ENCODE assay signal across 22 cellular contexts in the genomic region with DNA sequence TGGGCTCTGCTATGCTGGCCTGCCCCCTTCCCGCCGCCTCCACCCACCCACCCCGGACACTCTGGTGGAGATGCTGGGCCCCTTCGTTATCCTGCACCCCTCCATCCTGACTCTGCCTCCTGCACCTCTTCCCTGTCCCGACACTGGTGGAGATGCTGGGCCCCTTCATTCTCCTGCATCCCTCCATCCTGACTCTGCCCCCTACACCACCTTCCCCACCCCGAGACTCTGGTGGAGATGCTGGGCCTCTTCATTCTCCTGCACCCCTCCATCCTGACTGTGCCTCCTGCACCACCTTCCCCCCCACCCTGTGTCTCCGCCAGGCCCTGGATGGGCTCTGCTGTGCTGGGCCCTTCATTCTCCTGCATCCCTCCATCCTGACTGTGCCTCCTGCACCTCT. TPM values are rescaled to one million over a fixed set of nuclear protein-coding genes. Genes with fewer than 3 reads are reported as not detected.
DNase-seq lines count a peak whose midpoint lies in the region; ATAC-seq, FAIRE-seq and TF ChIP-seq lines count a peak whose summit lies in the region.
"Had no signal": no experiment of that assay in that cellular context is flagged by ENCODE, and none has a peak within 500 bp of the region (broad histone marks: within the 10 kb centered on the region; RNA-seq: fewer than 3 reads in every experiment).

No MANE protein-coding gene starts in this region.

- H2AFZ ChIP-seq in H1 (ENCODE audit: low read length) = no peak overlapping the region

- H3K4me2 ChIP-seq in H1 (ENCODE audit: insufficient read depth in 1 of 2, low read depth in 2 of 2, low read length in 2 of 2) = no peak overlapping the region
- H3K4me2 ChIP-seq: A549 had no signal

- CTCF ChIA-PET in activated naive CD4-positive, alpha-beta T cell treated with anti-CD3 and anti-CD28 coated beads, Interleukin-2, amount 10 ng/mL, durations not matched to agents 7 days and 5 days (lab: Charles Lee) = no interaction called here
- CTCF ChIA-PET in Panc1 (lab: Charles Lee) = no interaction called here
- CTCF ChIA-PET in H1 (lab: Charles Lee; ENCODE audit: partially characterized antibody) = no interaction called here

- intact Hi-C loops in Panc1 (cut with micrococcal nuclease; ENCODE audit: unreplicated experiment) = no loop called here
- intact Hi-C loops in prostate gland (cut with DNase I) = no loop called here

- BruUV-seq in Panc1 (replicated peaks; lab: Mats Ljungman, UMichigan) = no TSS peak

- in situ Hi-C loops in Panc1 (cut with HindIII; ENCODE audit: low pct_unique_long_range_greater_than_20kb, low sequenced_read_pairs) = no loop called here

- peaks cover 66% of the 10 kb centered on the region for H3K36me3 Mint-ChIP-seq in activated naive CD4-positive, alpha-beta T cell treated with anti-CD3 and anti-CD28 coated beads, Interleukin-2, amount 10 ng/mL, durations not matched to agents 7 days and 5 days
- H3K36me3 Mint-ChIP-seq in activated naive CD4-positive, alpha-beta T cell treated with anti-CD3 and anti-CD28 coated beads, Interleukin-2, amount 50 U/mL, for 72 hours = peaks cover 21 to 75% of the 10 kb centered on the region in 2 donors

- no peak for ATAC-seq in activated naive CD4-positive, alpha-beta T cell treated with anti-CD3 and anti-CD28 coated beads, Interleukin-2, amount 50 U/mL, for 72 hours
- ATAC-seq in Panc1 (0 out of 2 replicates have a peak, but pooled peaks have one; percentile 53), HG03460 (IDR thresholded peaks at IDR 0.05; ENCODE audit: unreplicated experiment) (no peak)

- no peak overlapping the region for H3K14ac ChIP-seq in H1 (ENCODE audit: insufficient read length)

- no peak overlapping the region for H2BK20ac ChIP-seq in H1 (ENCODE audit: low read length)

- peaks cover 0 to 2% of the 10 kb centered on the region in 2 experiments; a peak in 1 of 4 replicates for H3K79me2 ChIP-seq in H1 (ENCODE audit: control insufficient read depth in 1 of 2, insufficient read depth in 2 of 2, low read length in 2 of 2)

- no peak overlapping the region for H3K23ac ChIP-seq in H1 (ENCODE audit: insufficient read length)

- TF ChIP-seq RAD21 in H1 (IDR thresholded peaks at IDR 0.05 in 1 of 2, conservative IDR thresholded peaks at IDR 0.05 in 1 of 2; ENCODE audit: low read depth in 2 of 2, low read length in 2 of 2) = no peak

- H3K18ac ChIP-seq in H1 (ENCODE audit: extremely low read depth, low read length) = no peak overlapping the region

- H3K4me3 ChIP-seq in Panc1 (ENCODE audit: low read depth in 2 of 2, low read length in 2 of 2) (no peak overlapping the region), H1 (ENCODE audit: extremely low read depth in 1 of 4, insufficient read depth in 2 of 4, low read depth in 3 of 4, low read length in 4 of 4) (no peak overlapping the region), prostate gland (no peak overlapping the region)
- H3K4me3 ChIP-seq: A549 had no signal

- H3K9ac ChIP-seq in H1 (replicated peaks in 1 of 4; ENCODE audit: extremely low read depth in 1 of 4, low read depth in 3 of 4, low read length in 3 of 4) = no peak overlapping the region

- H3K9me3 ChIP-seq in Panc1 (ENCODE audit: control insufficient read depth, insufficient read depth, low read depth, low read length) = no peaks in the 10 kb centered on the region
- no peaks in the 10 kb centered on the region for H3K9me3 ChIP-seq in H1 (ENCODE audit: insufficient read depth in 2 of 2, low read depth in 1 of 2, low read length in 1 of 2)
- no peaks in the 10 kb centered on the region for H3K9me3 ChIP-seq in prostate gland
- H3K9me3 ChIP-seq: A549 had no signal

- no peak overlapping the region for H3K4me3 Mint-ChIP-seq in activated naive CD4-positive, alpha-beta T cell treated with anti-CD3 and anti-CD28 coated beads, Interleukin-2, amount 10 ng/mL, durations not matched to agents 7 days and 5 days

- no peak for FAIRE-seq in H1 (lab: Jason Lieb, UNC)
- FAIRE-seq: A549 had no signal

- no peak overlapping the region for H3K56ac ChIP-seq in H1 (replicated peaks; ENCODE audit: insufficient read length, low read depth, low read length)

- H2BK12ac ChIP-seq in H1 (ENCODE audit: low read depth, low read length) = no peak overlapping the region

- H3K27ac ChIP-seq in Panc1 (ENCODE audit: low read length) (no peak overlapping the region), H1 (ENCODE audit: low read depth, low read length) (no peak overlapping the region), prostate gland (no peak overlapping the region)
- H3K27ac ChIP-seq: A549 had no signal

- TF ChIP-seq POLR2A in H1 (IDR thresholded peaks at IDR 0.05; ENCODE audit: control extremely low read depth in 1 of 2, low read depth in 2 of 2, low read length in 2 of 2) (no peak), prostate gland (IDR thresholded peaks at IDR 0.05) (no peak)

- peaks cover 7% of the 10 kb centered on the region for H3K4me1 Mint-ChIP-seq in activated naive CD4-positive, alpha-beta T cell treated with anti-CD3 and anti-CD28 coated beads, Interleukin-2, amount 10 ng/mL, durations not matched to agents 7 days and 5 days

- H4K91ac ChIP-seq in H1 (replicated peaks; ENCODE audit: insufficient read length, low read length) = no peak overlapping the region

- POLR2A ChIA-PET in Panc1 (lab: Charles Lee) = no interaction called here
- POLR2A ChIA-PET in H1 (lab: Charles Lee; ENCODE audit: partially characterized antibody) = no interaction called here

- peak overlapping the region; percentile 39 for H3K27ac Mint-ChIP-seq in activated naive CD4-positive, alpha-beta T cell treated with anti-CD3 and anti-CD28 coated beads, Interleukin-2, amount 10 ng/mL, durations not matched to agents 7 days and 5 days
- H3K27ac Mint-ChIP-seq in activated naive CD4-positive, alpha-beta T cell treated with anti-CD3 and anti-CD28 coated beads, Interleukin-2, amount 50 U/mL, for 72 hours = peak overlapping the region in 1 of 2 donors; percentile 98

- peak overlapping the region; percentile 53; the same call in 1 of the 2 replicates for H4K8ac ChIP-seq in H1 (ENCODE audit: extremely low read depth, insufficient read depth, low read length)

- H3K79me1 ChIP-seq in H1 (ENCODE audit: low read depth, low read length) = no peaks in the 10 kb centered on the region

- no peak overlapping the region for H2BK120ac ChIP-seq in H1 (replicated peaks; ENCODE audit: low read depth, low read length)

- H3K36me3 ChIP-seq in Panc1 (ENCODE audit: control insufficient read depth, insufficient read depth, low read length) (peaks cover 29% of the 10 kb centered on the region), H1 (ENCODE audit: control insufficient read depth in 2 of 4, insufficient read depth in 4 of 4, low read length in 3 of 4) (peaks cover 60 to 91% (median 81%) of the 10 kb centered on the region in 4 experiments), prostate gland (peaks cover under 1 to 18% of the 10 kb centered on the region in 2 donors)

- TF ChIP-seq CTCF in Panc1 (IDR thresholded peaks at IDR 0.05) (no peak), H1 (IDR thresholded peaks at IDR 0.05; ENCODE audit: control extremely low read depth in 1 of 3, insufficient read depth in 1 of 3, low read depth in 1 of 3, low read length in 3 of 3) (no peak), prostate gland (IDR thresholded peaks at IDR 0.05) (no peak)

- DNase-seq in activated naive CD4-positive, alpha-beta T cell treated with anti-CD3 and anti-CD28 coated beads, Interleukin-2, amount 10 ng/mL, durations not matched to agents 7 days and 5 days = no peak
- DNase-seq in activated naive CD4-positive, alpha-beta T cell treated with anti-CD3 and anti-CD28 coated beads, Interleukin-2, amount 50 U/mL, for 72 hours (ENCODE audit: low spot score in 2 of 2) = no peak
- no peak for DNase-seq in Panc1 (ENCODE audit: low read depth, low spot score)
- no peak for DNase-seq in H1 (ENCODE audit: low read depth in 1 of 2, low spot score in 2 of 2)
- DNase-seq in stimulated activated CD8-positive, alpha-beta memory T cell treated with anti-CD3 and anti-CD28 coated beads, Interleukin-4, amount 100 ng/mL, for 48 hours = peak; percentile 19
- DNase-seq in prostate gland (ENCODE audit: low spot score) = no peak
- DNase-seq in DMS 273 (lab: John Stamatoyannopoulos, UW; ENCODE audit: unreplicated experiment) = no peak
- DNase-seq: C1 segment of cervical spinal cord, DMS153, EL, KG1, NCI-H1436, NCI-H2029 treated with DMSO at 0.1 percent for 48 hours, NCI-H2171 treated with DMSO at 0.1 percent for 48 hours, NCI-H748 treated with DMSO at 0.1 percent for 48 hours, OCI-M1, RPMI8226 had no signal

- TF ChIP-seq EP300 in H1 (IDR thresholded peaks at IDR 0.05; ENCODE audit: borderline replicate concordance in 1 of 2, low read depth in 2 of 2, low read length in 2 of 2) = no peak

- no peaks in the 10 kb centered on the region for H3K27me3 ChIP-seq in Panc1 (ENCODE audit: control insufficient read depth, insufficient read depth, low read length)
- no peaks in the 10 kb centered on the region for H3K27me3 ChIP-seq in H1 (replicated peaks in 1 of 4; ENCODE audit: control insufficient read depth in 3 of 4, extremely low read depth in 1 of 4, insufficient read depth in 3 of 4, low read length in 3 of 4)
- H3K27me3 ChIP-seq in prostate gland (replicated peaks; ENCODE audit: insufficient read depth) = no peaks in the 10 kb centered on the region

- H3K23me2 ChIP-seq in H1 (ENCODE audit: low read depth, low read length) = no peaks in the 10 kb centered on the region

- H2BK5ac ChIP-seq in H1 (ENCODE audit: low read depth, low read length) = no peak overlapping the region

- no peak overlapping the region for H4K5ac ChIP-seq in H1 (ENCODE audit: insufficient read length, low read depth, low read length)

- H2AK5ac ChIP-seq in H1 (ENCODE audit: low read depth, low read length) = no peak overlapping the region

- peaks cover 0 to 12% of the 10 kb centered on the region in 2 experiments for H4K20me1 ChIP-seq in H1 (replicated peaks in 1 of 2; ENCODE audit: control insufficient read depth in 1 of 2, insufficient read depth in 2 of 2, low read length in 2 of 2)

- no peaks in the 10 kb centered on the region for H3K9me3 Mint-ChIP-seq in activated naive CD4-positive, alpha-beta T cell treated with anti-CD3 and anti-CD28 coated beads, Interleukin-2, amount 10 ng/mL, durations not matched to agents 7 days and 5 days
- H3K9me3 Mint-ChIP-seq in activated naive CD4-positive, alpha-beta T cell treated with anti-CD3 and anti-CD28 coated beads, Interleukin-2, amount 50 U/mL, for 72 hours = no peaks in the 10 kb centered on the region

- WGBS in H1 (ENCODE audit: extremely low coverage in 1 of 2, insufficient coverage in 1 of 2, insufficient read length in 1 of 2, insufficient replicate concordance in 2 of 2, low coverage in 1 of 2, low lambda C conversion rate in 2 of 2, missing lambda C conversion rate in 1 of 2), 2 experiments = 95% methylated on average over 3 of the region's 7 CpGs; no CpG with 5 or more reads in 1 of the 2 experiments
- 89% methylated on average over 7 of the region's 7 CpGs for WGBS in prostate gland

- H3K4ac ChIP-seq in H1 (replicated peaks; ENCODE audit: insufficient read length, low read depth, low read length) = no peak overlapping the region

- H3K4me1 ChIP-seq in Panc1 (ENCODE audit: control insufficient read depth, insufficient read depth, low read length) = no peaks in the 10 kb centered on the region
- H3K4me1 ChIP-seq in H1 (replicated peaks in 1 of 4; ENCODE audit: control insufficient read depth in 3 of 4, insufficient read depth in 4 of 4, low read length in 3 of 4) = no peaks in the 10 kb centered on the region
- no peaks in the 10 kb centered on the region for H3K4me1 ChIP-seq in prostate gland (replicated peaks)
- H3K4me1 ChIP-seq: A549 had no signal

- H3K27me3 Mint-ChIP-seq in activated naive CD4-positive, alpha-beta T cell treated with anti-CD3 and anti-CD28 coated beads, Interleukin-2, amount 10 ng/mL, durations not matched to agents 7 days and 5 days = no peaks in the 10 kb centered on the region

- H2BK15ac ChIP-seq in H1 (ENCODE audit: low read length) = no peak overlapping the region

RNA-seq across cellular contexts. Expression of gene IDI2, which starts 15.0 kb away (rescaled TPM):
- total RNA-seq in activated naive CD4-positive, alpha-beta T cell treated with anti-CD3 and anti-CD28 coated beads, Interleukin-2, amount 50 U/mL, for 72 hours = not detected
- not detected for total RNA-seq in Panc1 (2021; ENCODE audit: unreplicated experiment)
- not detected for polyA plus RNA-seq in Panc1 (2012; ENCODE audit: insufficient read length)
- not detected in 2 replicates for total RNA-seq in H1 (2021; fragmentation: NEBNext Ultra II Directional; extraction: Animal tissue kit (Norgen Biotek cat#: 25700))
- not detected in 2 replicates for polyA plus RNA-seq in H1 (2011; rRNA removed)
- not detected for polyA plus RNA-seq in H1 (2011; cell fraction: cytosol; rRNA removed)
- not detected for polyA plus RNA-seq in H1 (2011; cell fraction: nucleus; rRNA removed)
- polyA plus RNA-seq in H1 (2012, experiment 1 of 2) = not detected in 4 replicates
- polyA plus RNA-seq in H1 (2012, experiment 2 of 2) = not detected
- polyA plus RNA-seq in H1 (2013, experiment 1 of 2) = not detected
- polyA plus RNA-seq in H1 (2013, experiment 2 of 2) = not detected
- polyA minus RNA-seq in H1 (2011; rRNA and poly(A)+ RNA removed) = not detected in 2 replicates
- polyA minus RNA-seq in H1 (2011; cell fraction: cytosol; rRNA and poly(A)+ RNA removed) = not detected
- not detected for polyA minus RNA-seq in H1 (2011; cell fraction: nucleus; rRNA and poly(A)+ RNA removed)
- total RNA-seq in prostate gland = not detected
- total RNA-seq: H4, M059J, NCI-H460 had no signal
- polyA plus RNA-seq: A549 had no signal

RNA-seq across cellular contexts. Expression of gene GTPBP4, which starts 22.5 kb away (rescaled TPM):
- 100 to 1,000 TPM in 1 of 2 donors, 10 to 100 TPM in 1; 96.5 to 123 TPM for total RNA-seq in activated naive CD4-positive, alpha-beta T cell treated with anti-CD3 and anti-CD28 coated beads, Interleukin-2, amount 50 U/mL, for 72 hours
- total RNA-seq in Panc1 (2021; ENCODE audit: unreplicated experiment) (79.5 TPM), prostate gland (10 to 100 TPM; 15.6 to 39.9 TPM)
- 66.5 TPM for polyA plus RNA-seq in Panc1 (2012; ENCODE audit: insufficient read length)
- 89.2 and 98.1 TPM in 2 replicates for total RNA-seq in H1 (2021; fragmentation: NEBNext Ultra II Directional; extraction: Animal tissue kit (Norgen Biotek cat#: 25700))
- 15.5 and 16.9 TPM in 2 replicates for polyA plus RNA-seq in H1 (2011; rRNA removed)
- 39.6 TPM for polyA plus RNA-seq in H1 (2011; cell fraction: cytosol; rRNA removed)
- 31.4 TPM for polyA plus RNA-seq in H1 (2011; cell fraction: nucleus; rRNA removed)
- polyA plus RNA-seq in H1 (2012, experiment 1 of 2) = 62.2 to 74.1 TPM (median 65.8 TPM) in 4 replicates
- 2.7 TPM for polyA plus RNA-seq in H1 (2012, experiment 2 of 2)
- 43.9 TPM for polyA plus RNA-seq in H1 (2013, experiment 1 of 2)
- 43.8 TPM for polyA plus RNA-seq in H1 (2013, experiment 2 of 2)
- polyA minus RNA-seq in H1 (2011; rRNA and poly(A)+ RNA removed) = 46.1 and 49.7 TPM in 2 replicates
- polyA minus RNA-seq in H1 (2011; cell fraction: cytosol; rRNA and poly(A)+ RNA removed) = 27.1 TPM
- 63.6 TPM for polyA minus RNA-seq in H1 (2011; cell fraction: nucleus; rRNA and poly(A)+ RNA removed)

RNA-seq across cellular contexts. Expression of gene IDI1, which starts 38.2 kb away (rescaled TPM):
- 10 to 100 TPM; 52.6 to 81.1 TPM for total RNA-seq in activated naive CD4-positive, alpha-beta T cell treated with anti-CD3 and anti-CD28 coated beads, Interleukin-2, amount 50 U/mL, for 72 hours
- 47.9 TPM for total RNA-seq in Panc1 (2021; ENCODE audit: unreplicated experiment)
- polyA plus RNA-seq in Panc1 (2012; ENCODE audit: insufficient read length) = 22.5 TPM
- 56.6 and 60.5 TPM in 2 replicates for total RNA-seq in H1 (2021; fragmentation: NEBNext Ultra II Directional; extraction: Animal tissue kit (Norgen Biotek cat#: 25700))
- 20.4 and 35.3 TPM in 2 replicates for polyA plus RNA-seq in H1 (2011; rRNA removed)
- 47.1 TPM for polyA plus RNA-seq in H1 (2011; cell fraction: cytosol; rRNA removed)
- 19.8 TPM for polyA plus RNA-seq in H1 (2011; cell fraction: nucleus; rRNA removed)
- 37.1 to 68.8 TPM (median 43.5 TPM) in 4 replicates for polyA plus RNA-seq in H1 (2012, experiment 1 of 2)
- polyA plus RNA-seq in H1 (2012, experiment 2 of 2) = 9.1 TPM
- 80.6 TPM for polyA plus RNA-seq in H1 (2013, experiment 1 of 2)
- polyA plus RNA-seq in H1 (2013, experiment 2 of 2) = 85.9 TPM
- polyA minus RNA-seq in H1 (2011; rRNA and poly(A)+ RNA removed) = 23.5 and 30.0 TPM in 2 replicates
- polyA minus RNA-seq in H1 (2011; cell fraction: cytosol; rRNA and poly(A)+ RNA removed) = 14.5 TPM
- polyA minus RNA-seq in H1 (2011; cell fraction: nucleus; rRNA and poly(A)+ RNA removed) = 33.2 TPM
- 10 to 100 TPM; 30.9 to 36.8 TPM for total RNA-seq in prostate gland

RNA-seq across cellular contexts. Expression of gene WDR37, which starts 45.5 kb away (rescaled TPM):
- total RNA-seq in activated naive CD4-positive, alpha-beta T cell treated with anti-CD3 and anti-CD28 coated beads, Interleukin-2, amount 50 U/mL, for 72 hours = 10 to 100 TPM; 21.2 to 31.5 TPM
- total RNA-seq in Panc1 (2021; ENCODE audit: unreplicated experiment) (9.6 TPM), prostate gland (10 to 100 TPM; 11.9 to 22.8 TPM)
- 5.0 TPM for polyA plus RNA-seq in Panc1 (2012; ENCODE audit: insufficient read length)
- 10.5 and 12.0 TPM in 2 replicates for total RNA-seq in H1 (2021; fragmentation: NEBNext Ultra II Directional; extraction: Animal tissue kit (Norgen Biotek cat#: 25700))
- 9.6 and 10.1 TPM in 2 replicates for polyA plus RNA-seq in H1 (2011; rRNA removed)
- 9.6 TPM for polyA plus RNA-seq in H1 (2011; cell fraction: cytosol; rRNA removed)
- 11.9 TPM for polyA plus RNA-seq in H1 (2011; cell fraction: nucleus; rRNA removed)
- polyA plus RNA-seq in H1 (2012, experiment 1 of 2) = 7.4 to 8.7 TPM (median 8.0 TPM) in 4 replicates
- polyA plus RNA-seq in H1 (2012, experiment 2 of 2) = 1.5 TPM
- 4.4 TPM for polyA plus RNA-seq in H1 (2013, experiment 1 of 2)
- polyA plus RNA-seq in H1 (2013, experiment 2 of 2) = 4.6 TPM
- 30.8 and 33.1 TPM in 2 replicates for polyA minus RNA-seq in H1 (2011; rRNA and poly(A)+ RNA removed)
- 7.4 TPM for polyA minus RNA-seq in H1 (2011; cell fraction: cytosol; rRNA and poly(A)+ RNA removed)
- polyA minus RNA-seq in H1 (2011; cell fraction: nucleus; rRNA and poly(A)+ RNA removed) = 14.6 TPM
